ENCODE assay signal across 9 cellular contexts in the genomic region with DNA sequence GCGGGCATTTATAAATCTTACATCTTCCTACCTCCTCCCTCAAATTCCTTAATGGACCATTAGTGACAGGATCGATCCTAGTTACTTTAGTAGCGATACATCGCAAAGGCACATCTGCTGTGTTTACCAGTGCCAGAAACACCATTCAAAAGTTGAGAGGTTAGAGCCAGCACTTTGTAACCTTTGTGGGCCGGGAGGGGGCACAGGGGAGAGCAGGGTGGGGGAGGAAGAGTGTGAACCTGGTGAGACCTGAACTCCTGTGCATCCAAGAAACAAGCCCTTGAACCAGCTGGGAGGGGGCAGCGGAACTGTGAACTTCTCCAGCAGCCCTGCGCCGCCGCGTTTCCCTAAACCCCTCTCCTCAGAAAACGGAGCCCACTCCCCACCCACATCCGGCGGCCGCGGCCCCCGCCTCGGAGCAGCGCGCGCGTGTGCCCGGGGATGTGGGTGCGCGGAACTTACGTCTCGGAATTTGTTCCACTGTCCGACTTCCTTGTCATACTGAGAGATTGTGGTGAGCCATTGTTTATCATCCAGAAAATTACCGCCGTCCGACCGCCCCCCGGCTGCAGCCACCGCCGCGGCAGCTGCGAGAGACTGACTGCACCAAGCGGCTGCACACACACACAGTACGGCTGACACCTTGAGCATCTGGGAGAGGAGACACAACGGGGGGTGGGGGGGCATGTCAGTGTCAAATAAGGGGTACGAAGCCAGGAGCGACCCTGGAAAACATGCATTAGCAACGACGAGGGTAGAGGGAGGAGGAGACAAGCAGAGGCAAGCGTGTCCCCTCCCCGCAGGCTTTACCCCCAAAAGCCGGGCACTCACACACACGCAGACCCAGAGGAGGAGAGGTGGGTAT. TPM values are rescaled to one million over a fixed set of nuclear protein-coding genes. Genes with fewer than 3 reads are reported as not detected.
DNase-seq lines count a peak whose midpoint lies in the region; ATAC-seq and TF ChIP-seq lines count a peak whose summit lies in the region.
"Had no signal": no experiment of that assay in that cellular context is flagged by ENCODE, and none has a peak within 500 bp of the region (broad histone marks: within the 10 kb centered on the region; RNA-seq: fewer than 3 reads in every experiment).

No MANE protein-coding gene starts in this region.

- H3K36me3 ChIP-seq in GM23338 (ENCODE audit: insufficient read depth) (no peaks in the 10 kb centered on the region), Panc1 (ENCODE audit: control insufficient read depth, insufficient read depth, low read length) (no peaks in the 10 kb centered on the region), fibroblast of lung (ENCODE audit: control insufficient read depth, insufficient read depth, low read length) (no peaks in the 10 kb centered on the region), neural cell (ENCODE audit: insufficient read depth, low read length) (no peaks in the 10 kb centered on the region)
- H3K36me3 ChIP-seq: neutrophil had no signal

- no peak overlapping the region for H3K27ac Mint-ChIP-seq in GM23338
- no peak overlapping the region for H3K27ac Mint-ChIP-seq in activated T-cell treated with anti-CD3 and anti-CD28 coated beads, Interleukin-2, amount 50 U/mL, for 24 hours

- in situ Hi-C loops in Panc1 (cut with HindIII; ENCODE audit: low pct_unique_long_range_greater_than_20kb, low sequenced_read_pairs), result no loop called here

- TF ChIP-seq RAD21 in neural cell (conservative IDR thresholded peaks at IDR 0.05), result no peak

- TF ChIP-seq CTCF in GM23338 (conservative IDR thresholded peaks at IDR 0.05; ENCODE audit: low read depth in 2 of 2) (0 out of 4 replicates have a peak, but pooled peaks of 1 of the 2 experiments have one; percentile 3), Panc1 (IDR thresholded peaks at IDR 0.05) (no peak), fibroblast of lung (conservative IDR thresholded peaks at IDR 0.05 in 1 of 2, IDR thresholded peaks at IDR 0.05 in 1 of 2; ENCODE audit: low read depth in 1 of 2, low read length in 2 of 2) (peak in 1 of 2 donors; percentile 3), neural cell (IDR thresholded peaks at IDR 0.05; ENCODE audit: poor library complexity, severe bottlenecking) (peak; percentile 51)

- no peaks in the 10 kb centered on the region for H3K9me2 ChIP-seq in GM23338 (ENCODE audit: insufficient read depth)
- no peaks in the 10 kb centered on the region for H3K9me2 ChIP-seq in neural cell (ENCODE audit: insufficient read depth, low read length)

- H3K4me1 Mint-ChIP-seq in GM23338, result peaks cover 11% of the 10 kb centered on the region
- peaks cover 2% of the 10 kb centered on the region for H3K4me1 Mint-ChIP-seq in activated T-cell treated with anti-CD3 and anti-CD28 coated beads, Interleukin-2, amount 50 U/mL, for 24 hours (ENCODE audit: low read depth)

- H3F3A ChIP-seq in GM23338 (replicated peaks; ENCODE audit: low read depth) (no peaks in the 10 kb centered on the region), neural cell (ENCODE audit: insufficient read depth, low read length, poor library complexity, severe bottlenecking) (no peaks in the 10 kb centered on the region)

- no TSS peak for BruUV-seq in Panc1 (replicated peaks; lab: Mats Ljungman, UMichigan)

- H3K4me2 ChIP-seq in GM23338, result peak overlapping the region; percentile 89
- no peak overlapping the region for H3K4me2 ChIP-seq in fibroblast of lung (ENCODE audit: extremely low read depth, insufficient read depth, low read length)
- peak overlapping the region; percentile 17 for H3K4me2 ChIP-seq in neural cell (ENCODE audit: low read length)

- H3K27ac ChIP-seq in GM23338 (ENCODE audit: low read depth) (no peak overlapping the region), Panc1 (ENCODE audit: low read length) (no peak overlapping the region), fibroblast of lung (ENCODE audit: insufficient read depth, low read length) (no peak overlapping the region), neural cell (ENCODE audit: low read length) (peak overlapping the region; percentile 13)
- H3K27ac ChIP-seq: neutrophil had no signal

- H3K27me3 ChIP-seq in GM23338 (ENCODE audit: insufficient read depth) (peaks cover 47% of the 10 kb centered on the region), Panc1 (ENCODE audit: control insufficient read depth, insufficient read depth, low read length) (peaks cover 6% of the 10 kb centered on the region; the same call in 1 of the 2 replicates), fibroblast of lung (ENCODE audit: control insufficient read depth, insufficient read depth, low read length) (no peaks in the 10 kb centered on the region), neural cell (ENCODE audit: insufficient read depth, low read depth, low read length) (peaks cover 28% of the 10 kb centered on the region)

- TF ChIP-seq EP300 in neural cell (conservative IDR thresholded peaks at IDR 0.05; ENCODE audit: poor library complexity, severe bottlenecking), result no peak

- intact Hi-C loops in Panc1 (cut with micrococcal nuclease; ENCODE audit: unreplicated experiment), result no loop called here

- H3K79me2 ChIP-seq in GM23338 (replicated peaks; ENCODE audit: insufficient read depth) (no peaks in the 10 kb centered on the region), fibroblast of lung (ENCODE audit: control insufficient read depth, insufficient read depth, low read length) (no peaks in the 10 kb centered on the region), neural cell (replicated peaks; ENCODE audit: insufficient read depth, low read length) (no peaks in the 10 kb centered on the region)

- H3K9ac ChIP-seq in fibroblast of lung (ENCODE audit: insufficient read depth, low read length), result no peak overlapping the region
- peak overlapping the region; percentile 67 for H3K9ac ChIP-seq in neural cell (ENCODE audit: low read length)

- H3K27me3 Mint-ChIP-seq in GM23338 (ENCODE audit: insufficient read depth, low read depth, poor library complexity), result peaks cover 27% of the 10 kb centered on the region
- peaks cover 28% of the 10 kb centered on the region for H3K27me3 Mint-ChIP-seq in activated T-cell treated with anti-CD3 and anti-CD28 coated beads, Interleukin-2, amount 50 U/mL, for 24 hours

- H3K9me3 Mint-ChIP-seq in GM23338, result no peaks in the 10 kb centered on the region; the same call in 2 of the 3 replicates
- peaks cover 2% of the 10 kb centered on the region for H3K9me3 Mint-ChIP-seq in activated T-cell treated with anti-CD3 and anti-CD28 coated beads, Interleukin-2, amount 50 U/mL, for 24 hours

- H3K9me3 ChIP-seq in Panc1 (ENCODE audit: control insufficient read depth, insufficient read depth, low read depth, low read length) (no peaks in the 10 kb centered on the region), fibroblast of lung (ENCODE audit: control insufficient read depth, insufficient read depth, low read depth, low read length) (no peaks in the 10 kb centered on the region), neural cell (ENCODE audit: low read length) (no peaks in the 10 kb centered on the region)
- H3K9me3 ChIP-seq: neutrophil had no signal

- POLR2A ChIA-PET in Panc1 (lab: Charles Lee), result no interaction called here

- ATAC-seq in GM23338 (peak; percentile 54), Panc1 (peak; percentile 66)

- H4K20me1 ChIP-seq in GM23338 (replicated peaks; ENCODE audit: insufficient read depth) (no peaks in the 10 kb centered on the region), fibroblast of lung (ENCODE audit: control insufficient read depth, extremely low read depth, insufficient read depth, low read length) (no peaks in the 10 kb centered on the region), neural cell (ENCODE audit: insufficient read depth) (no peaks in the 10 kb centered on the region)

- CTCF ChIA-PET in Panc1 (lab: Charles Lee), result no interaction called here

- H3K4me1 ChIP-seq in GM23338 (ENCODE audit: insufficient read depth) (peaks cover 12% of the 10 kb centered on the region; the same call in 1 of the 2 replicates), Panc1 (ENCODE audit: control insufficient read depth, insufficient read depth, low read length) (no peaks in the 10 kb centered on the region), fibroblast of lung (ENCODE audit: control insufficient read depth, extremely low read depth, insufficient read depth, low read length) (no peaks in the 10 kb centered on the region)

- peak overlapping the region; percentile 96 for H2AFZ ChIP-seq in GM23338
- H2AFZ ChIP-seq in fibroblast of lung (ENCODE audit: low read length), result no peak overlapping the region
- peak overlapping the region; percentile 52 for H2AFZ ChIP-seq in neural cell (ENCODE audit: low read depth, low read length)

- H3K4me3 ChIP-seq in GM23338 (peak overlapping the region; percentile 76), Panc1 (ENCODE audit: low read depth in 2 of 2, low read length in 2 of 2) (peak overlapping the region; percentile 49 to 68), fibroblast of lung (replicated peaks in 1 of 4; ENCODE audit: control extremely low read depth in 1 of 4, insufficient read depth in 1 of 4, low read depth in 3 of 4, low read length in 4 of 4) (peak overlapping the region in 2 of 4 experiments; percentile 43 to 71), neural cell (ENCODE audit: low read length) (peak overlapping the region; percentile 77)

- DNase-seq in CD1c-positive myeloid dendritic cell (ENCODE audit: extremely low spot score) (peak; percentile 54), GM23338 (ENCODE audit: low spot score) (peak; percentile 41), Panc1 (ENCODE audit: low read depth, low spot score) (no peak), fibroblast of lung (ENCODE audit: low read depth in 2 of 2) (peak; percentile 3 to 39)
- no peak for DNase-seq in activated T-cell treated with anti-CD3 and anti-CD28 coated beads, Interleukin-2, amount 50 U/mL, for 24 hours
- DNase-seq in stimulated activated naive CD4-positive, alpha-beta T cell treated with Interleukin-2 at 50 U/mL for 16 hours (lab: John Stamatoyannopoulos, UW), result no peak
- DNase-seq in effector CD8-positive, alpha-beta T cell (lab: John Stamatoyannopoulos, UW), result no peak

- no peaks in the 10 kb centered on the region for H3K36me3 Mint-ChIP-seq in GM23338 (ENCODE audit: low read depth)
- no peaks in the 10 kb centered on the region for H3K36me3 Mint-ChIP-seq in activated T-cell treated with anti-CD3 and anti-CD28 coated beads, Interleukin-2, amount 50 U/mL, for 24 hours (ENCODE audit: low read depth)

- peak overlapping the region; percentile 94 for H3K4me3 Mint-ChIP-seq in GM23338
- no peak overlapping the region for H3K4me3 Mint-ChIP-seq in activated T-cell treated with anti-CD3 and anti-CD28 coated beads, Interleukin-2, amount 50 U/mL, for 24 hours

TF ChIP-seq in GM23338, 12 proteins besides CTCF, POLR2A, EP300 and RAD21 (continues in another document):
- TF ChIP-seq POLR2AphosphoS5 (IDR thresholded peaks at IDR 0.05; ENCODE audit: low read depth), result no peak

RNA-seq across cellular contexts. Expression of a gene that starts 0.5 kb away (rescaled TPM):
- 0.08 and 1.6 TPM in 2 replicates for total RNA-seq in GM23338 (2014; rRNA removed; shearing (Covaris generic))
- 4.1 and 4.2 TPM in 2 replicates for polyA plus RNA-seq in GM23338 (2016; fragmentation: Nextera tagmentation; extraction: Ambion mirVana)
- 1.4 TPM for total RNA-seq in Panc1 (2021; ENCODE audit: unreplicated experiment)
- 0.51 TPM for polyA plus RNA-seq in Panc1 (2012; ENCODE audit: insufficient read length)
- under 0.01 TPM in 1 of 2 replicates, not detected in the other for total RNA-seq in fibroblast of lung
- 0.08 and 0.16 TPM in 2 replicates for polyA plus RNA-seq in fibroblast of lung
- 0.18 and 0.29 TPM in 2 replicates for polyA plus RNA-seq in fibroblast of lung (2012)
- not detected in 2 replicates for polyA minus RNA-seq in fibroblast of lung (ENCODE audit: low replicate concordance)
- 7.7 and 7.9 TPM in 2 replicates for polyA plus RNA-seq in neural cell
- polyA minus RNA-seq in neural cell, result 7.2 and 10.5 TPM in 2 replicates

Comparison
In these comparisons a context has a peak if more than half of its experiments do, and no peak if none do; other contexts are left out.
1. DNase-seq: peak in CD1c-positive myeloid dendritic cell (single experiment), GM23338 (single experiment) and fibroblast of lung (2 of 2); none in Panc1 (single experiment), activated T-cell treated with anti-CD3 and anti-CD28 coated beads, Interleukin-2, amount 50 U/mL, for 24 hours (single experiment), stimulated activated naive CD4-positive, alpha-beta T cell treated with Interleukin-2 at 50 U/mL for 16 hours (single experiment) and effector CD8-positive, alpha-beta T cell (single experiment).